36 cellular contexts compared by ENCODE assay signal in genomic region chr3:11024181-11024580, GRCh38. TPM values are rescaled to one million over a fixed set of nuclear protein-coding genes. Genes with fewer than 3 reads are reported as not detected.
"Had no signal": no experiment of that assay in that cellular context is flagged by ENCODE, and none has a peak within 500 bp of the region (broad histone marks: within the 10 kb centered on the region; RNA-seq: fewer than 3 reads in every experiment).

No MANE protein-coding gene starts in this region.

- DNase-seq: activated effector memory CD4-positive, alpha-beta T cell treated with anti-CD3 and anti-CD28 coated beads, Interleukin-2, amount 50 U/mL, for 16 hours; activated effector memory CD4-positive, alpha-beta T cell treated with Interleukin-2 at 50 U/mL for 16 hours; activated gamma-delta T cell; activated gamma-delta T cell treated with Interleukin-2 at 50 U/mL for 16 hours; activated naive CD4-positive, alpha-beta T cell; activated naive CD4-positive, alpha-beta T cell treated with anti-CD3 and anti-CD28 coated beads for 36 hours; activated naive CD4-positive, alpha-beta T cell treated with anti-CD3 and anti-CD28 coated beads, Interleukin-2, amount 10 ng/mL, durations not matched to agents 7 days and 5 days; activated naive CD4-positive, alpha-beta T cell treated with anti-CD3 and anti-CD28 coated beads, Interleukin-2, amount 50 U/mL, for 16 hours; activated naive CD4-positive, alpha-beta T cell treated with Interleukin-2 at 50 U/mL for 16 hours; activated naive CD8-positive, alpha-beta T cell treated with anti-CD3 and anti-CD28 coated beads for 36 hours; activated naive CD8-positive, alpha-beta T cell treated with anti-CD3 and anti-CD28 coated beads, Interleukin-2, amount 10 ng/mL, durations not matched to agents 7 days and 5 days; activated naive CD8-positive, alpha-beta T cell treated with anti-CD3 and anti-CD28 coated beads, Interleukin-2, amount 50 U/mL, for 24 hours; activated T-cell treated with anti-CD3 and anti-CD28 coated beads for 4 hours; activated T-cell treated with anti-CD3 and anti-CD28 coated beads, Interleukin-2, amount 50 U/mL, for 1 hour; activated T-cell treated with anti-CD3 and anti-CD28 coated beads, Interleukin-2, amount 50 U/mL, for 24 hours; activated T-cell treated with anti-CD3 and anti-CD28 coated beads, Interleukin-2, amount 50 U/mL, for 4 hours; activated T-cell treated with anti-CD3 and anti-CD28 coated beads, Interleukin-2, amount 50 U/mL, for 48 hours; activated T-cell treated with anti-CD3 and anti-CD28 coated beads, Interleukin-2, amount 50 U/mL, for 72 hours; adrenal gland; amniotic stem cell; amygdala; anterior cingulate cortex; body of pancreas; brain microvascular endothelial cell; caudate nucleus; central memory CD4-positive, alpha-beta T cell; cerebellar nuclear complex had no signal

- H3K27ac ChIP-seq: adrenal gland, ascending aorta, body of pancreas, brain microvascular endothelial cell, breast epithelium, cardiac muscle cell had no signal

- H3K9me3 ChIP-seq: adrenal gland, ascending aorta had no signal

- H3K4me3 ChIP-seq: adrenal gland, ascending aorta, body of pancreas, breast epithelium, cardiac muscle cell had no signal

- H3K27me3 ChIP-seq: adrenal gland, ascending aorta, body of pancreas, cardiac muscle cell had no signal

- H3K4me1 ChIP-seq: adrenal gland, ascending aorta, body of pancreas, breast epithelium had no signal

- ATAC-seq: activated naive CD4-positive, alpha-beta T cell treated with anti-CD3 and anti-CD28 coated beads, Interleukin-2, amount 50 U/mL, for 72 hours; activated naive CD8-positive, alpha-beta T cell treated with anti-CD3 and anti-CD28 coated beads, Interleukin-2, amount 50 U/mL, for 24 hours; activated T-cell treated with anti-CD3 and anti-CD28 coated beads, Interleukin-2, amount 50 U/mL, for 4 hours; activated T-cell treated with anti-CD3 and anti-CD28 coated beads, Interleukin-2, amount 50 U/mL, for 72 hours; activated T-helper 17 cell treated with anti-CD3 and anti-CD28 coated beads, Interleukin-2, amount 50 U/mL, for 72 hours; body of pancreas had no signal

- FAIRE-seq: astrocyte had no signal

- H3K36me3 ChIP-seq: adrenal gland, ascending aorta, brain microvascular endothelial cell, breast epithelium, cardiac muscle cell had no signal

RNA-seq across cellular contexts. Expression of gene SLC6A1, which starts 31.6 kb away (rescaled TPM):
- total RNA-seq: activated naive CD4-positive, alpha-beta T cell treated with anti-CD3 and anti-CD28 coated beads for 36 hours; activated naive CD4-positive, alpha-beta T cell treated with anti-CD3 and anti-CD28 coated beads, Interleukin-2, amount 50 U/mL, for 72 hours; activated naive CD8-positive, alpha-beta T cell treated with anti-CD3 and anti-CD28 coated beads for 36 hours; activated naive CD8-positive, alpha-beta T cell treated with anti-CD3 and anti-CD28 coated beads, Interleukin-2, amount 10 ng/mL, durations not matched to agents 7 days and 5 days; activated T-cell treated with anti-CD3 and anti-CD28 coated beads, Interleukin-2, amount 50 U/mL, for 4 hours; activated T-cell treated with anti-CD3 and anti-CD28 coated beads, Interleukin-2, amount 50 U/mL, for 72 hours; activated T-helper 1 cell treated with anti-CD3 and anti-CD28 coated beads, Interleukin-12 subunit alpha, Interleukin-12 subunit beta, Interleukin-2, Interleukin-4 antibody, amounts not matched to agents 30 ng/mL and 10 ng/mL and 1 ng/mL, durations not matched to agents 14 hours and 24 hours and 36 hours; activated T-helper 17 cell treated with anti-CD3 and anti-CD28 coated beads, Interleukin-2, amount 50 U/mL, for 72 hours; activated T-helper 2 cell treated with anti-CD3 and anti-CD28 coated beads, Interferon-gamma antibody, Interleukin-2, Interleukin-4, amounts not matched to agents 10 μg/mL and 5 μg/mL and 100 μg/mL, durations not matched to agents 14 hours and 24 hours and 36 hours; bronchial epithelial cell; cardiac muscle cell had no signal
- polyA plus RNA-seq: cardiac muscle cell had no signal
